Comparison of ENCODE assay signal across 13 cellular contexts in the genomic region with DNA sequence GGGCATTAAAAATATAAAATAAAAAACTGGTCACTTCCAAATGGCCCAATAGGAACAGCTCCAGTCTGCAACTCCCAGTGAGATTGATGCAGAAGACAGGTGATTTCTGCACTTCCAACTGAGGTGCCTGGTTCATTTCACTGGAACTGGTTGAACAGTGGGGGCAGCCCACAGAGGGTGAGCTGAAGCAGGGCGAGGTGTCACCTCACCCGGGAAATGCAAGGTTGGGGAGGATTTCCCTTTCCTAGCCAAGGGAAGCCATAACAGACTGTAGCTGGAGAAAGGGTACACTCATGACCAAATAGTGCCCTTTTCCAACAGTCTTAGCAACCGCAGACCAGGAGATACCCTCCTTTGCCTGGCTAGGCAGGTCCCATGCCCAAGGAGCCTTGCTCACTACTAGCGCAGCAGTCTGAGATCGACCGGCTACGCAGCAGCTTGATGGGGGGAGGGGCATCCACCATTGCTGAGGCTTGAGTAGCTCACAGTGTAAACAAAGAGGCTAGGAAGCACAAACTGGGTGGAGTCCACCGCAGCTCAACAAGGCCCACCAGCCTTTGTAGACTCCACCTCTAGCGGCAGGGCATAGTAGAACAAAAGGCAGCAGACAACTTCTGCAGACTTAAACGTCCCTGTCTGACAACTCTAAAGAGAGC. TPM values are rescaled to one million over a fixed set of nuclear protein-coding genes. Genes with fewer than 3 reads are reported as not detected.
A peak's percentile ranks its signal among the peaks of the same experiment; 100 is the strongest.
DNase-seq lines count a peak whose midpoint lies in the region; ATAC-seq and TF ChIP-seq lines count a peak whose summit lies in the region.
"Had no signal": no experiment of that assay in that cellular context is flagged by ENCODE, and none has a peak within 500 bp of the region (broad histone marks: within the 10 kb centered on the region; RNA-seq: fewer than 3 reads in every experiment).

No MANE protein-coding gene starts in this region.

- no peak for ATAC-seq in heart left ventricle
- ATAC-seq in GM21723 (IDR thresholded peaks at IDR 0.05; ENCODE audit: unreplicated experiment), result no peak
- ATAC-seq in GM18858 (IDR thresholded peaks at IDR 0.05; ENCODE audit: unreplicated experiment), result no peak
- ATAC-seq in HG03095 (IDR thresholded peaks at IDR 0.05; ENCODE audit: unreplicated experiment), result no peak

- no peaks in the 10 kb centered on the region for H3K36me3 ChIP-seq in cardiac muscle cell
- no peaks in the 10 kb centered on the region for H3K36me3 ChIP-seq in heart left ventricle
- no peaks in the 10 kb centered on the region for H3K36me3 ChIP-seq in stomach
- H3K36me3 ChIP-seq: BLaER1 treated with 17β-estradiol and CSF1 and Interleukin-3, amounts not matched to agents 10 nM and 100 nM had no signal

- WGBS in heart left ventricle, 4 donors, result 55 to 64% (median 56%) methylated on average over 8 to 10 of the region's 10 CpGs
- WGBS in stomach, 5 donors, result 28 to 53% (median 29%) methylated on average over 9 to 10 of the region's 10 CpGs

- H3K4me1 Mint-ChIP-seq in activated CD4-positive, alpha-beta T cell treated with anti-CD3 and anti-CD28 coated beads, Interleukin-2, amount 10 ng/mL, durations not matched to agents 7 days and 5 days, result peaks cover 12% of the 10 kb centered on the region
- H3K4me1 Mint-ChIP-seq in glutamatergic neuron (ENCODE audit: low read depth, unreplicated experiment), result no peaks in the 10 kb centered on the region
- H3K4me1 Mint-ChIP-seq: activated B cell treated with CpG ODN at 0.5 μM for 24 hours had no signal

- H3K36me3 Mint-ChIP-seq in activated CD4-positive, alpha-beta T cell treated with anti-CD3 and anti-CD28 coated beads, Interleukin-2, amount 10 ng/mL, durations not matched to agents 7 days and 5 days (ENCODE audit: low read depth), result peaks cover 31% of the 10 kb centered on the region
- peaks cover 7% of the 10 kb centered on the region for H3K36me3 Mint-ChIP-seq in glutamatergic neuron (ENCODE audit: unreplicated experiment)

- CTCF ChIA-PET in activated CD4-positive, alpha-beta T cell treated with anti-CD3 and anti-CD28 coated beads, Interleukin-2, amount 10 ng/mL, durations not matched to agents 7 days and 5 days (lab: Charles Lee), result interaction anchor here (1.0 to 1.1 kb wide), 3 partner anchors 16 to 337 kb away, joined by 3 to 4 read pairs (median 3); partner anchors contain the start of gene PDCD1LG2

- H3K4me3 ChIP-seq in cardiac muscle cell, result no peak overlapping the region
- H3K4me3 ChIP-seq in heart left ventricle, result peak overlapping the region in 2 of 12 donors; percentile 5 to 15
- H3K4me3 ChIP-seq in stomach, result no peak overlapping the region
- H3K4me3 ChIP-seq: BLaER1 treated with 17β-estradiol and CSF1 and Interleukin-3, amounts not matched to agents 10 nM and 100 nM had no signal

- intact Hi-C loops in heart left ventricle (cut with DNase I) (no loop called here), stomach (cut with DNase I; ENCODE audit: low total_unique reads) (no loop called here)

- H3K27ac Mint-ChIP-seq in activated CD4-positive, alpha-beta T cell treated with anti-CD3 and anti-CD28 coated beads, Interleukin-2, amount 10 ng/mL, durations not matched to agents 7 days and 5 days, result no peak overlapping the region
- no peak overlapping the region for H3K27ac Mint-ChIP-seq in glutamatergic neuron (ENCODE audit: unreplicated experiment)
- H3K27ac Mint-ChIP-seq: activated B cell treated with CpG ODN at 0.5 μM for 24 hours had no signal

- TF ChIP-seq CTCF in cardiac muscle cell (IDR thresholded peaks at IDR 0.05; ENCODE audit: low read depth, low read length), result no peak
- no peak for TF ChIP-seq CTCF in heart left ventricle (IDR thresholded peaks at IDR 0.05)
- no peak for TF ChIP-seq CTCF in glutamatergic neuron (IDR thresholded peaks at IDR 0.05; ENCODE audit: partially characterized antibody, unreplicated experiment)
- TF ChIP-seq CTCF in stomach (IDR thresholded peaks at IDR 0.05), result no peak

- POLR2A ChIA-PET in activated CD4-positive, alpha-beta T cell treated with anti-CD3 and anti-CD28 coated beads, Interleukin-2, amount 10 ng/mL, durations not matched to agents 7 days and 5 days (lab: Charles Lee), result no interaction called here

- H3K9me3 ChIP-seq in cardiac muscle cell (ENCODE audit: low read depth), result no peaks in the 10 kb centered on the region
- peaks cover 0 to 4% (median 0%) of the 10 kb centered on the region in 12 donors for H3K9me3 ChIP-seq in heart left ventricle
- no peaks in the 10 kb centered on the region for H3K9me3 ChIP-seq in stomach

- H3K27me3 ChIP-seq in cardiac muscle cell (no peaks in the 10 kb centered on the region), heart left ventricle (peaks cover 0 to 5% (median 0%) of the 10 kb centered on the region in 9 donors), stomach (no peaks in the 10 kb centered on the region)
- H3K27me3 ChIP-seq: BLaER1 treated with 17β-estradiol and CSF1 and Interleukin-3, amounts not matched to agents 10 nM and 100 nM had no signal

- H3K27ac ChIP-seq in cardiac muscle cell (no peak overlapping the region), heart left ventricle (no peak overlapping the region), stomach (no peak overlapping the region)
- H3K27ac ChIP-seq: BLaER1 treated with 17β-estradiol and CSF1 and Interleukin-3, amounts not matched to agents 10 nM and 100 nM; parathyroid adenoma had no signal

- no peak for TF ChIP-seq EP300 in stomach (IDR thresholded peaks at IDR 0.05)

- H3K27me3 Mint-ChIP-seq in activated CD4-positive, alpha-beta T cell treated with anti-CD3 and anti-CD28 coated beads, Interleukin-2, amount 10 ng/mL, durations not matched to agents 7 days and 5 days, result no peaks in the 10 kb centered on the region
- H3K27me3 Mint-ChIP-seq in glutamatergic neuron (ENCODE audit: unreplicated experiment), result no peaks in the 10 kb centered on the region
- H3K27me3 Mint-ChIP-seq: activated B cell treated with CpG ODN at 0.5 μM for 24 hours had no signal

- TF ChIP-seq POLR2A in heart left ventricle (IDR thresholded peaks at IDR 0.05), result no peak
- TF ChIP-seq POLR2A in stomach (IDR thresholded peaks at IDR 0.05), result no peak

- no peaks in the 10 kb centered on the region for H3K4me1 ChIP-seq in cardiac muscle cell (ENCODE audit: low read depth)
- no peaks in the 10 kb centered on the region for H3K4me1 ChIP-seq in heart left ventricle
- peaks cover 0 to 6% (median 0%) of the 10 kb centered on the region in 4 donors for H3K4me1 ChIP-seq in stomach
- H3K4me1 ChIP-seq: parathyroid adenoma had no signal

- H3K9me3 Mint-ChIP-seq in activated CD4-positive, alpha-beta T cell treated with anti-CD3 and anti-CD28 coated beads, Interleukin-2, amount 10 ng/mL, durations not matched to agents 7 days and 5 days, result peaks cover 3% of the 10 kb centered on the region
- H3K9me3 Mint-ChIP-seq in glutamatergic neuron (ENCODE audit: unreplicated experiment), result peaks cover 7% of the 10 kb centered on the region
- H3K9me3 Mint-ChIP-seq: activated B cell treated with CpG ODN at 0.5 μM for 24 hours had no signal

- DNase-seq in cardiac muscle cell (ENCODE audit: low read depth in 1 of 2, low spot score in 1 of 2) (peak; percentile 2 to 5), heart left ventricle (no peak), glutamatergic neuron (peak; percentile 73), stomach (peak; percentile 50)
- DNase-seq in activated CD4-positive, alpha-beta T cell treated with anti-CD3 and anti-CD28 coated beads, Interleukin-2, amount 10 ng/mL, durations not matched to agents 7 days and 5 days, result peak; percentile 17
- DNase-seq: activated B cell treated with CpG ODN at 0.5 μM for 24 hours, hippocampal formation, NCI-H526 had no signal

- no peak overlapping the region for H3K4me3 Mint-ChIP-seq in activated CD4-positive, alpha-beta T cell treated with anti-CD3 and anti-CD28 coated beads, Interleukin-2, amount 10 ng/mL, durations not matched to agents 7 days and 5 days
- no peak overlapping the region for H3K4me3 Mint-ChIP-seq in glutamatergic neuron (ENCODE audit: unreplicated experiment)
- H3K4me3 Mint-ChIP-seq: activated B cell treated with CpG ODN at 0.5 μM for 24 hours had no signal

RNA-seq across cellular contexts. Expression of gene RLN1, which starts 12.7 kb away (rescaled TPM):
- total RNA-seq in cardiac muscle cell, result not detected in 2 replicates
- polyA plus RNA-seq in cardiac muscle cell, result 0.26 and 1.7 TPM in 2 replicates
- under 1 TPM in 2 of 9 donors, not detected in 7; 0.28 to 0.40 TPM for total RNA-seq in heart left ventricle
- under 1 TPM in 1 of 2 donors, not detected in 1; 0.18 TPM for polyA plus RNA-seq in heart left ventricle
- 1 to 10 TPM; 1.6 to 2.6 TPM for total RNA-seq in activated CD4-positive, alpha-beta T cell treated with anti-CD3 and anti-CD28 coated beads, Interleukin-2, amount 10 ng/mL, durations not matched to agents 7 days and 5 days
- not detected for total RNA-seq in glutamatergic neuron (ENCODE audit: unreplicated experiment)
- not detected for total RNA-seq in stomach
- polyA plus RNA-seq in stomach, result under 1 TPM in 1 of 3 donors, not detected in 2; 0.45 TPM

RNA-seq across cellular contexts. Expression of gene RLN2, which starts 22.5 kb away (rescaled TPM):
- 0.92 TPM in 1 of 2 replicates, not detected in the other for total RNA-seq in cardiac muscle cell
- polyA plus RNA-seq in cardiac muscle cell, result 2.1 and 6.1 TPM in 2 replicates
- 1 to 10 TPM in 1 of 9 donors, under 1 TPM in 2, not detected in 6; 0.45 to 1.7 (median 0.56) TPM for total RNA-seq in heart left ventricle
- under 1 TPM in 1 of 2 donors, not detected in 1; 0.50 TPM for polyA plus RNA-seq in heart left ventricle
- total RNA-seq in activated CD4-positive, alpha-beta T cell treated with anti-CD3 and anti-CD28 coated beads, Interleukin-2, amount 10 ng/mL, durations not matched to agents 7 days and 5 days, result 1 to 10 TPM; 2.0 to 2.3 TPM
- not detected for total RNA-seq in glutamatergic neuron (ENCODE audit: unreplicated experiment)
- total RNA-seq in stomach, result under 1 TPM in 1 of 5 donors, not detected in 4; 0.37 TPM
- under 1 TPM in 1 of 3 donors, not detected in 2; 0.83 TPM for polyA plus RNA-seq in stomach

Comparison
In these comparisons a context has a peak if more than half of its experiments do, and no peak if none do; other contexts are left out.
1. DNase-seq: peak in cardiac muscle cell (2 of 2), activated CD4-positive, alpha-beta T cell treated with anti-CD3 and anti-CD28 coated beads, Interleukin-2, amount 10 ng/mL, durations not matched to agents 7 days and 5 days (single experiment), glutamatergic neuron (single experiment) and stomach (single experiment); none in heart left ventricle (0 of 5).